ENCODE assay signal across 1 cellular context in genomic region chr1:32960819-32961355, GRCh38.
TF ChIP-seq lines count a peak whose summit lies in the region.

No MANE protein-coding gene starts in this region.

TF ChIP-seq in IMR-90, 13 proteins besides CTCF, POLR2A, EP300 and RAD21:
- TF ChIP-seq ELK1 (IDR thresholded peaks at IDR 0.05; ENCODE audit: borderline replicate concordance, low read depth, low read length), result no peak
